Comparison of ENCODE assay signal across 8 cellular contexts in the genomic region with DNA sequence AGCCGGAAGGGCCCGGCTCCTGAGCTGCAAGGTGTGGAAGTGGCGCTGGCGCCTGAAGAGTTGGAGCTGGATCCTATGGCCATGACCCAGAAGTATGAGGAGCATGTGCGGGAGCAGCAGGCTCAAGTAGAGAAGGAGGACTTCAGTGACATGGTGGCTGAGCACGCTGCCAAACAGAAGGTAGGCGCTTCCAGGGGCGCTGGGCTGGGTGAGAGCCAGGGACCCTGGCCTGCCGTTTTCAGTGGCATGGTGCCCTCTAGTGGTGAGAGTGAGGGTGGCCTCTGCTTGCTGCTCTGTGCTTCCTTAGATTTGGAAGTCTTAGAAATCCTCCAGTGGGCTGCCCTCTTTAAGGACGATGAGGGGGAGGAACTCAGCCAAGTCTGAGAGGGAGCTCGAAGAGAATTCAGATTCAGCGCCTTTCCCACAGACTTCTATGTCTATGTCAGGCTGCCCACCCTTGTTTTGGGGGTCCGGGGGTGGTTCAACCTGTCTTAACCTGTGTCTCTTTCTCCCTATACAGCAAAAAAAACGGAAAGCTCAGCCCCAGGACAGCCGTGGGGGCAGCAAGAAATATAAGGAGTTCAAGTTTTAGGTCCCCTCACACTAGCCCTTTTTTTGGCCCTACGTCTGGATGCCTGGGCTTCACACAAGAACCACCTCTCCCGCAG. TPM values are rescaled to one million over a fixed set of nuclear protein-coding genes. Genes with fewer than 3 reads are reported as not detected.
DNase-seq lines count a peak whose midpoint lies in the region; ATAC-seq and TF ChIP-seq lines count a peak whose summit lies in the region.

No MANE protein-coding gene starts in this region.

- no peaks in the 10 kb centered on the region for H3K27me3 ChIP-seq in right lobe of liver

- intact Hi-C loops in dendritic cell treated with granulocyte-macrophage colony-stimulating factor and Interleukin-4, amounts not matched to agents 40 ng/mL and 50 ng/mL, for 4 days (cut with micrococcal nuclease) = loop anchor here (2.0 to 10.0 kb wide), 3 partner anchors 59 to 67 kb away; partner anchors contain the start of genes BANF1 and EIF1AD
- intact Hi-C loops in right lobe of liver (cut with DNase I) = no loop called here

- peaks cover 84% of the 10 kb centered on the region for H3K36me3 Mint-ChIP-seq in dendritic cell treated with granulocyte-macrophage colony-stimulating factor and Interleukin-4, amounts not matched to agents 40 ng/mL and 50 ng/mL, for 4 days (ENCODE audit: low read depth)

- peaks cover 0 to 30% (median 11%) of the 10 kb centered on the region in 4 donors for H3K4me1 ChIP-seq in right lobe of liver

- DNase-seq in 8988T = peak; percentile 89
- peak; percentile 39 to 80 for DNase-seq in NCI-H446 (lab: John Stamatoyannopoulos, UW)
- peak; percentile 79 for DNase-seq in activated CD4-positive, alpha-beta T cell treated with anti-CD3 and anti-CD28 coated beads, Interleukin-2, amount 50 U/mL, for 1 hour
- DNase-seq in right lobe of liver = peak; percentile 59 to 74 (median 71)
- DNase-seq in stimulated activated CD4-positive, alpha-beta T cell treated with anti-CD3 and anti-CD28 coated beads, TNF-alpha, amount 100 ng/mL, for 1 hour (ENCODE audit: low read depth in 3 of 3, low spot score in 1 of 3) = peak; percentile 43 to 63 (median 60)

- peak overlapping the region; percentile 76 for H3K4me3 Mint-ChIP-seq in dendritic cell treated with granulocyte-macrophage colony-stimulating factor and Interleukin-4, amounts not matched to agents 40 ng/mL and 50 ng/mL, for 4 days

- H3K27ac ChIP-seq in right lobe of liver = peak overlapping the region; percentile 79 to 95 (median 86)

- no peaks in the 10 kb centered on the region for H3K27me3 Mint-ChIP-seq in dendritic cell treated with granulocyte-macrophage colony-stimulating factor and Interleukin-4, amounts not matched to agents 40 ng/mL and 50 ng/mL, for 4 days

- no peak overlapping the region for H3K4me3 ChIP-seq in GM12875 (ENCODE audit: low read depth, low read length)
- no peak overlapping the region for H3K4me3 ChIP-seq in right lobe of liver

- TF ChIP-seq POLR2A in right lobe of liver (IDR thresholded peaks at IDR 0.05) = no peak

- H3K36me3 ChIP-seq in right lobe of liver = peaks cover 6 to 49% (median 25%) of the 10 kb centered on the region in 4 donors

- peak; percentile 91 for TF ChIP-seq CTCF in GM12875 (IDR thresholded peaks at IDR 0.05; ENCODE audit: borderline replicate concordance, insufficient read depth, low read depth, low read length)
- TF ChIP-seq CTCF in right lobe of liver (IDR thresholded peaks at IDR 0.05) = peak; percentile 61 to 91 (median 87)

- WGBS in right lobe of liver (ENCODE audit: insufficient coverage, low coverage, low lambda C conversion rate, missing lambda C conversion rate) = 53% methylated on average over 14 of the region's 17 CpGs

- ATAC-seq in right lobe of liver (peak; percentile 46 to 57 (median 48)), GM19324 (IDR thresholded peaks at IDR 0.05; ENCODE audit: low FRiP score, unreplicated experiment) (no peak)

- H3K9me3 Mint-ChIP-seq in dendritic cell treated with granulocyte-macrophage colony-stimulating factor and Interleukin-4, amounts not matched to agents 40 ng/mL and 50 ng/mL, for 4 days = no peaks in the 10 kb centered on the region

- H3K9me3 ChIP-seq in right lobe of liver = no peaks in the 10 kb centered on the region

- H3K4me1 Mint-ChIP-seq in dendritic cell treated with granulocyte-macrophage colony-stimulating factor and Interleukin-4, amounts not matched to agents 40 ng/mL and 50 ng/mL, for 4 days (ENCODE audit: low read depth) = peaks cover 72% of the 10 kb centered on the region

- H3K27ac Mint-ChIP-seq in dendritic cell treated with granulocyte-macrophage colony-stimulating factor and Interleukin-4, amounts not matched to agents 40 ng/mL and 50 ng/mL, for 4 days = peak overlapping the region; percentile 96

RNA-seq across cellular contexts. Expression of gene PACS1, which starts 1.8 kb away (rescaled TPM):
- 10 to 100 TPM in 4 of 6 experiments, 1 to 10 TPM in 2; 5.8 to 23.7 (median 12.5) TPM for total RNA-seq in right lobe of liver

RNA-seq across cellular contexts. Expression of gene SF3B2, which starts 16.1 kb away (rescaled TPM):
- 10 to 100 TPM; 52.2 to 85.4 (median 67.2) TPM for total RNA-seq in right lobe of liver

RNA-seq across cellular contexts. Expression of gene GAL3ST3, which starts 19.3 kb away (rescaled TPM):
- not detected for total RNA-seq in right lobe of liver

RNA-seq across cellular contexts. Expression of gene CATSPER1, which starts 42.0 kb away (rescaled TPM):
- total RNA-seq in right lobe of liver = not detected

RNA-seq across cellular contexts. Expression of gene CST6, which starts 56.5 kb away (rescaled TPM):
- total RNA-seq in right lobe of liver = not detected
